23 cellular contexts compared by ENCODE assay signal in the genomic region with DNA sequence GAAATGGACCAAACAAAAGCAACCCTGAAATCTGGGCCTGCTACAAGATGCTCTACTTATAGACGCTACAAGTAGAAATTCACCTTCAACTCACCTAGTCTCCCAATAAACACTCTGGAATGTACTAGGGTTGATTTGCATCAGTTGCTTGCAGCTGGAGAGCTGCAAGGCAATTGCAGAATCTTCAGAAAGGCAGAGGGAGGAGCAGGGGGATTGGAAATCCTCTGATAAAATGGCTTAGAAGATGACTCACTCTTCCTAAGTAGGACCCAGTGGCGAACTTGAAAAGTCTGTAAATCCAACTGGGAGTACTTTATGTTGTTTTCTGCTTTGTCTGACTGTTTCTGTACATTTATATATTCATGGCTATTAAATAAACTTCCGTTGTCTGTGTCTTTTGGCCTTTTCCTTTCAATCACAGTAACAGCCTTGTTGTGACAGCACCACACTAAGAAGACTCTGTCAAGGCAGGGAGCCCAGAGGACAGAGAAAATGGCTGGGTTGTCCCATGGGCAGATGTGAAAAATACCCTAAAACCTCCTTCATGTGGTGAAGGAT. TPM values are rescaled to one million over a fixed set of nuclear protein-coding genes. Genes with fewer than 3 reads are reported as not detected.
DNase-seq lines count a peak whose midpoint lies in the region; ATAC-seq, FAIRE-seq and TF ChIP-seq lines count a peak whose summit lies in the region.
"Had no signal": no experiment of that assay in that cellular context is flagged by ENCODE, and none has a peak within 500 bp of the region (broad histone marks: within the 10 kb centered on the region; RNA-seq: fewer than 3 reads in every experiment).

No MANE protein-coding gene starts in this region.

- CTCF ChIA-PET in HepG2 (lab: Yijun Ruan, JAX; ENCODE audit: low intra/inter-chr PET ratio, low total read pairs): no interaction called here

- POLR2A ChIA-PET in HepG2 (lab: Yijun Ruan, JAX): no interaction called here

- H4K8ac ChIP-seq in trophoblast cell (ENCODE audit: low read depth, low read length): peak overlapping the region; percentile 19

- H3K18ac ChIP-seq in trophoblast cell (ENCODE audit: low read length): no peak overlapping the region

- H3K27me3 ChIP-seq in adipocyte (replicated peaks; ENCODE audit: control insufficient read depth, insufficient read depth, low read length): no peaks in the 10 kb centered on the region
- no peaks in the 10 kb centered on the region for H3K27me3 ChIP-seq in hepatocyte
- no peaks in the 10 kb centered on the region for H3K27me3 ChIP-seq in trophoblast cell (ENCODE audit: insufficient read depth, low read length)
- 0 out of 5 replicates have a peak, but pooled peaks cover 0 to 5% of the 10 kb centered on the region in 2 experiments for H3K27me3 ChIP-seq in HepG2 (ENCODE audit: control insufficient read depth in 1 of 2, insufficient read depth in 2 of 2, low read length in 2 of 2)
- H3K27me3 ChIP-seq: gastroesophageal sphincter, pancreas, tibial nerve had no signal

- H3K36me3 ChIP-seq in adipocyte (ENCODE audit: control insufficient read depth, insufficient read depth, low read length, severe bottlenecking) (no peaks in the 10 kb centered on the region), hepatocyte (replicated peaks; ENCODE audit: insufficient read depth, low read depth) (no peaks in the 10 kb centered on the region), trophoblast cell (ENCODE audit: control insufficient read depth in 1 of 2, insufficient read depth in 2 of 2, low read length in 2 of 2) (no peaks in the 10 kb centered on the region), HepG2 (replicated peaks in 1 of 2; ENCODE audit: control insufficient read depth in 1 of 2, insufficient read depth in 2 of 2, low read length in 2 of 2) (no peaks in the 10 kb centered on the region)
- H3K36me3 ChIP-seq: gastroesophageal sphincter, pancreas, tibial nerve had no signal

- no peak for ATAC-seq in HepG2
- ATAC-seq: activated CD8-positive, alpha-beta T cell treated with anti-CD3 and anti-CD28 coated beads for 36 hours; activated T-cell treated with anti-CD3 and anti-CD28 coated beads, Interleukin-2, amount 50 U/mL, for 4 hours; gastroesophageal sphincter; pancreas; sciatic nerve had no signal

- TF ChIP-seq CTCF in hepatocyte (IDR thresholded peaks at IDR 0.05; ENCODE audit: poor library complexity): peak; percentile 4
- no peak for TF ChIP-seq CTCF in HepG2 (CRISPR knock-in tag; IDR thresholded peaks at IDR 0.05)
- TF ChIP-seq CTCF in endothelial cell (IDR thresholded peaks at IDR 0.05; ENCODE audit: unreplicated experiment): no peak

- H3K27ac Mint-ChIP-seq in endothelial cell (ENCODE audit: unreplicated experiment): no peak overlapping the region
- H3K27ac Mint-ChIP-seq: activated CD8-positive, alpha-beta T cell treated with anti-CD3 and anti-CD28 coated beads for 36 hours had no signal

- no peaks in the 10 kb centered on the region for H4K20me1 ChIP-seq in hepatocyte (ENCODE audit: insufficient read depth, poor library complexity, severe bottlenecking)
- no peaks in the 10 kb centered on the region for H4K20me1 ChIP-seq in HepG2 (ENCODE audit: insufficient read depth, low read length)

- no peak overlapping the region for H2AK5ac ChIP-seq in trophoblast cell (ENCODE audit: low read length)

- in situ Hi-C loops in HepG2 (cut with HindIII; ENCODE audit: extremely low pct_ligation_motif_present, low pct_unique_long_range_greater_than_20kb): loop anchor here (25.0 kb wide), 1 partner anchor 700 kb away; no protein-coding TSS in a partner anchor

- no peak for TF ChIP-seq EP300 in HepG2 (IDR thresholded peaks at IDR 0.05; ENCODE audit: low read depth in 2 of 2, low read length in 2 of 2)
- no peak for TF ChIP-seq EP300 in HepG2 (CRISPR knock-in tag; IDR thresholded peaks at IDR 0.05; ENCODE audit: borderline replicate concordance)

- H2AFZ ChIP-seq in hepatocyte (no peak overlapping the region), trophoblast cell (ENCODE audit: insufficient read depth, low read length, poor library complexity) (no peak overlapping the region), HepG2 (ENCODE audit: low read length) (no peak overlapping the region)

- H4K12ac ChIP-seq in trophoblast cell (ENCODE audit: low read depth, low read length): no peak overlapping the region

- H3K36me3 Mint-ChIP-seq in endothelial cell (ENCODE audit: low read depth, unreplicated experiment): no peaks in the 10 kb centered on the region
- H3K36me3 Mint-ChIP-seq: brain; CD8-positive, alpha-beta memory T cell had no signal

- WGBS in hepatocyte (ENCODE audit: low lambda C conversion rate, missing lambda C conversion rate): 63% methylated on average over 3 of the region's 3 CpGs
- no CpG with 5 or more reads among the region's 3 CpGs for WGBS in trophoblast cell (ENCODE audit: extremely low coverage, insufficient coverage, insufficient read length)
- 37% methylated on average over 3 of the region's 3 CpGs for WGBS in HepG2 (ENCODE audit: low lambda C conversion rate)

- H3K4ac ChIP-seq in trophoblast cell (ENCODE audit: low read depth, low read length): no peak overlapping the region

- intact Hi-C loops in HepG2 (cut with micrococcal nuclease; ENCODE audit: unreplicated experiment): no loop called here

- H3K9me2 ChIP-seq in hepatocyte (replicated peaks; ENCODE audit: insufficient read depth): no peaks in the 10 kb centered on the region

- TF ChIP-seq RAD21 in HepG2 (CRISPR knock-in tag; IDR thresholded peaks at IDR 0.05): no peak

- no peak overlapping the region for H3K4me3 Mint-ChIP-seq in endothelial cell (ENCODE audit: unreplicated experiment)
- H3K4me3 Mint-ChIP-seq: activated CD8-positive, alpha-beta T cell treated with anti-CD3 and anti-CD28 coated beads for 36 hours; activated T-cell treated with anti-CD3 and anti-CD28 coated beads, Interleukin-2, amount 50 U/mL, for 4 hours; brain; CD8-positive, alpha-beta memory T cell had no signal

- H3K27ac ChIP-seq in hepatocyte (no peak overlapping the region), trophoblast cell (ENCODE audit: low read depth, low read length) (no peak overlapping the region), HepG2 (ENCODE audit: extremely low read length, insufficient read depth, low read length) (no peak overlapping the region)
- H3K27ac ChIP-seq: gastroesophageal sphincter, KMS-11, pancreas, tibial nerve had no signal

- no peak overlapping the region for H3K4me2 ChIP-seq in hepatocyte
- H3K4me2 ChIP-seq in trophoblast cell (ENCODE audit: low read length): no peak overlapping the region
- no peak overlapping the region for H3K4me2 ChIP-seq in HepG2 (ENCODE audit: low read depth, low read length)
- H3K4me2 ChIP-seq: KMS-11 had no signal

- no TSS peak for BruUV-seq in HepG2 (replicated peaks; lab: Mats Ljungman, UMichigan)

- no peaks in the 10 kb centered on the region for H3K9me3 ChIP-seq in adipocyte (ENCODE audit: control insufficient read depth, low read length)
- H3K9me3 ChIP-seq in hepatocyte (ENCODE audit: low read depth): no peaks in the 10 kb centered on the region
- no peaks in the 10 kb centered on the region for H3K9me3 ChIP-seq in trophoblast cell (ENCODE audit: insufficient read depth, low read depth, low read length)
- H3K9me3 ChIP-seq in HepG2 (ENCODE audit: low read length): no peaks in the 10 kb centered on the region
- H3K9me3 ChIP-seq: gastroesophageal sphincter, pancreas, tibial nerve had no signal

- no peak overlapping the region for H2BK5ac ChIP-seq in trophoblast cell (ENCODE audit: low read depth, low read length, poor library complexity)

- H3K4me1 Mint-ChIP-seq in endothelial cell (ENCODE audit: unreplicated experiment): no peaks in the 10 kb centered on the region

- H3K79me2 ChIP-seq in hepatocyte: no peaks in the 10 kb centered on the region
- H3K79me2 ChIP-seq in trophoblast cell (ENCODE audit: control insufficient read depth, insufficient read depth, low read length, poor library complexity): no peaks in the 10 kb centered on the region
- H3K79me2 ChIP-seq in HepG2 (ENCODE audit: insufficient read depth, low read length): no peaks in the 10 kb centered on the region

- DNase-seq in M059J (ENCODE audit: low read depth) (peak; percentile 37), adipocyte (ENCODE audit: low read depth) (peak; percentile 31), hepatocyte (ENCODE audit: low spot score) (peak; percentile 40), trophoblast cell (peak; percentile 30 to 70), NCI-H748 (lab: John Stamatoyannopoulos, UW; ENCODE audit: unreplicated experiment) (no peak), HepG2 (ENCODE audit: low spot score) (no peak), endothelial cell (ENCODE audit: low spot score) (no peak)
- DNase-seq: activated CD8-positive, alpha-beta T cell treated with anti-CD3 and anti-CD28 coated beads for 36 hours; activated naive CD4-positive, alpha-beta T cell treated with anti-CD3 and anti-CD28 coated beads, Interleukin-2, amount 50 U/mL, for 16 hours; activated T-cell treated with anti-CD3 and anti-CD28 coated beads, Interleukin-2, amount 50 U/mL, for 4 hours; CD8-positive, alpha-beta memory T cell; cortex of kidney; DMS79 treated with DMSO at 0.1 percent for 48 hours; NCI-H1092; NCI-H2081; NCI-H524; pancreas; stimulated activated naive CD4-positive, alpha-beta T cell had no signal

- H3K4me3 ChIP-seq in adipocyte (ENCODE audit: low read length) (no peak overlapping the region), hepatocyte (no peak overlapping the region), trophoblast cell (ENCODE audit: low read depth, low read length) (no peak overlapping the region), HepG2 (replicated peaks in 1 of 3; ENCODE audit: insufficient read depth in 1 of 3, low read depth in 2 of 3, low read length in 3 of 3) (no peak overlapping the region)
- H3K4me3 ChIP-seq: gastroesophageal sphincter, pancreas, tibial nerve had no signal

- H3K79me1 ChIP-seq in trophoblast cell (ENCODE audit: low read length): no peaks in the 10 kb centered on the region

- H3K14ac ChIP-seq in trophoblast cell (ENCODE audit: low read length): no peak overlapping the region

- H3K27me3 Mint-ChIP-seq in endothelial cell (ENCODE audit: unreplicated experiment): no peaks in the 10 kb centered on the region
- H3K27me3 Mint-ChIP-seq: activated CD8-positive, alpha-beta T cell treated with anti-CD3 and anti-CD28 coated beads for 36 hours had no signal

- H2BK12ac ChIP-seq in trophoblast cell (ENCODE audit: low read length): no peak overlapping the region

- H3K9me3 Mint-ChIP-seq in endothelial cell (ENCODE audit: unreplicated experiment): no peaks in the 10 kb centered on the region
- H3K9me3 Mint-ChIP-seq: activated CD8-positive, alpha-beta T cell treated with anti-CD3 and anti-CD28 coated beads for 36 hours; activated T-cell treated with anti-CD3 and anti-CD28 coated beads, Interleukin-2, amount 50 U/mL, for 4 hours; CD8-positive, alpha-beta memory T cell had no signal

- H3K4me1 ChIP-seq in adipocyte (ENCODE audit: control insufficient read depth, insufficient read depth, low read length) (peaks cover 3% of the 10 kb centered on the region), hepatocyte (ENCODE audit: insufficient read depth) (no peaks in the 10 kb centered on the region), trophoblast cell (ENCODE audit: control insufficient read depth in 1 of 2, insufficient read depth in 2 of 2, low read length in 2 of 2) (peaks cover 3 to 12% of the 10 kb centered on the region in 2 experiments), HepG2 (ENCODE audit: insufficient read depth, low read length) (no peaks in the 10 kb centered on the region)
- H3K4me1 ChIP-seq: gastroesophageal sphincter, pancreas, tibial nerve had no signal

- H3K23ac ChIP-seq in trophoblast cell (ENCODE audit: low read length): no peak overlapping the region

- H3K9ac ChIP-seq in adipocyte (ENCODE audit: low read length) (no peak overlapping the region), trophoblast cell (ENCODE audit: low read length) (no peak overlapping the region), HepG2 (ENCODE audit: insufficient read depth, low read depth, low read length) (no peak overlapping the region)
- H3K9ac ChIP-seq: KMS-11 had no signal

- H4K91ac ChIP-seq in trophoblast cell (ENCODE audit: low read depth, low read length): no peak overlapping the region

- peak overlapping the region; percentile 72 for H2BK120ac ChIP-seq in trophoblast cell (ENCODE audit: insufficient read depth, low read length, poor library complexity)

- no peak for FAIRE-seq in HepG2 (lab: Jason Lieb, UNC)
- FAIRE-seq: pancreas had no signal

- no peak for TF ChIP-seq POLR2A in HepG2 (IDR thresholded peaks at IDR 0.05; ENCODE audit: insufficient read depth in 1 of 2, low read depth in 2 of 2, low read length in 2 of 2)

RNA-seq across cellular contexts. Expression of gene MLLT3, which starts 14.7 kb away (rescaled TPM):
- total RNA-seq in M059J (2014; rRNA removed; shearing (Covaris generic)): 13.8 and 18.1 TPM in 2 replicates
- total RNA-seq in hepatocyte: 38.3 and 39.2 TPM in 2 replicates
- polyA plus RNA-seq in hepatocyte: 13.6 and 13.7 TPM in 2 replicates
- 3.1 and 3.7 TPM in 2 replicates for polyA plus RNA-seq in trophoblast cell (2013)
- 12.3 and 18.5 TPM in 2 replicates for total RNA-seq in HepG2 (2016; rRNA removed; fragmentation: Illumina TruSeq; extraction: Trizol)
- 6.6 and 7.9 TPM in 2 replicates for total RNA-seq in HepG2 (2016; cell fraction: cytosol; rRNA removed; fragmentation: Illumina TruSeq; extraction: Trizol; ENCODE audit: low read depth)
- total RNA-seq in HepG2 (2016; cell fraction: insoluble cytoplasmic fraction; rRNA removed; fragmentation: Illumina TruSeq; extraction: Trizol): 13.2 and 18.3 TPM in 2 replicates
- total RNA-seq in HepG2 (2016; cell fraction: membrane; rRNA removed; fragmentation: Illumina TruSeq; extraction: Trizol): 11.5 and 12.6 TPM in 2 replicates
- 9.7 and 10.3 TPM in 2 replicates for total RNA-seq in HepG2 (2016; cell fraction: nucleus; rRNA removed; fragmentation: Illumina TruSeq; extraction: Trizol)
- 10.5 and 12.6 TPM in 2 replicates for polyA plus RNA-seq in HepG2 (2011; rRNA removed)
- polyA plus RNA-seq in HepG2 (2011; cell fraction: cytosol; rRNA removed): 5.8 and 8.5 TPM in 2 replicates
- 3.2 and 3.4 TPM in 2 replicates for polyA plus RNA-seq in HepG2 (2011; cell fraction: nucleus; rRNA removed)
- 9.3 and 11.0 TPM in 2 replicates for polyA plus RNA-seq in HepG2 (2012)
- polyA plus RNA-seq in HepG2 (2016; cell fraction: cytosol; fragmentation: Illumina TruSeq; extraction: Trizol; ENCODE audit: low read depth): 2.4 and 3.5 TPM in 2 replicates
- 14.6 and 16.0 TPM in 2 replicates for polyA plus RNA-seq in HepG2 (2016; cell fraction: insoluble cytoplasmic fraction; fragmentation: Illumina TruSeq; extraction: Trizol; ENCODE audit: low read depth)
- 6.3 and 7.5 TPM in 2 replicates for polyA plus RNA-seq in HepG2 (2016; cell fraction: membrane; fragmentation: Illumina TruSeq; extraction: Trizol; ENCODE audit: low read depth)
- 6.8 and 9.3 TPM in 2 replicates for polyA plus RNA-seq in HepG2 (2016; cell fraction: nucleus; fragmentation: Illumina TruSeq; extraction: Trizol; ENCODE audit: insufficient read depth, low read depth)
- 8.6 and 26.1 TPM in 2 replicates for polyA minus RNA-seq in HepG2 (2011; rRNA and poly(A)+ RNA removed; ENCODE audit: low replicate concordance)
- 7.9 and 11.1 TPM in 2 replicates for polyA minus RNA-seq in HepG2 (2011; cell fraction: cytosol; rRNA and poly(A)+ RNA removed)
- 18.5 TPM in 2 replicates for polyA minus RNA-seq in HepG2 (2011; cell fraction: nucleus; rRNA and poly(A)+ RNA removed)
- 25.2 TPM for total RNA-seq in endothelial cell (ENCODE audit: unreplicated experiment)

RNA-seq across cellular contexts. Expression of gene FOCAD, which starts 47.1 kb away (rescaled TPM):
- total RNA-seq in M059J (2014; rRNA removed; shearing (Covaris generic)): 36.2 and 39.6 TPM in 2 replicates
- total RNA-seq in hepatocyte: 54.1 and 55.6 TPM in 2 replicates
- polyA plus RNA-seq in hepatocyte: 16.6 and 21.7 TPM in 2 replicates
- polyA plus RNA-seq in trophoblast cell (2013): 16.8 and 17.7 TPM in 2 replicates
- 31.1 and 52.7 TPM in 2 replicates for total RNA-seq in HepG2 (2016; rRNA removed; fragmentation: Illumina TruSeq; extraction: Trizol)
- total RNA-seq in HepG2 (2016; cell fraction: cytosol; rRNA removed; fragmentation: Illumina TruSeq; extraction: Trizol; ENCODE audit: low read depth): 26.3 and 27.6 TPM in 2 replicates
- 29.2 and 47.9 TPM in 2 replicates for total RNA-seq in HepG2 (2016; cell fraction: insoluble cytoplasmic fraction; rRNA removed; fragmentation: Illumina TruSeq; extraction: Trizol)
- 25.4 and 36.7 TPM in 2 replicates for total RNA-seq in HepG2 (2016; cell fraction: membrane; rRNA removed; fragmentation: Illumina TruSeq; extraction: Trizol)
- total RNA-seq in HepG2 (2016; cell fraction: nucleus; rRNA removed; fragmentation: Illumina TruSeq; extraction: Trizol): 37.8 and 42.8 TPM in 2 replicates
- 14.6 and 18.0 TPM in 2 replicates for polyA plus RNA-seq in HepG2 (2011; rRNA removed)
- polyA plus RNA-seq in HepG2 (2011; cell fraction: cytosol; rRNA removed): 11.3 and 11.6 TPM in 2 replicates
- 19.6 and 24.6 TPM in 2 replicates for polyA plus RNA-seq in HepG2 (2011; cell fraction: nucleus; rRNA removed)
- polyA plus RNA-seq in HepG2 (2012): 9.1 and 11.1 TPM in 2 replicates
- polyA plus RNA-seq in HepG2 (2016; cell fraction: cytosol; fragmentation: Illumina TruSeq; extraction: Trizol; ENCODE audit: low read depth): 0.66 and 0.68 TPM in 2 replicates
- polyA plus RNA-seq in HepG2 (2016; cell fraction: insoluble cytoplasmic fraction; fragmentation: Illumina TruSeq; extraction: Trizol; ENCODE audit: low read depth): 20.9 and 21.6 TPM in 2 replicates
- 2.1 and 2.2 TPM in 2 replicates for polyA plus RNA-seq in HepG2 (2016; cell fraction: membrane; fragmentation: Illumina TruSeq; extraction: Trizol; ENCODE audit: low read depth)
- polyA plus RNA-seq in HepG2 (2016; cell fraction: nucleus; fragmentation: Illumina TruSeq; extraction: Trizol; ENCODE audit: insufficient read depth, low read depth): 12.2 and 12.4 TPM in 2 replicates
- polyA minus RNA-seq in HepG2 (2011; rRNA and poly(A)+ RNA removed; ENCODE audit: low replicate concordance): 107 and 126 TPM in 2 replicates
- polyA minus RNA-seq in HepG2 (2011; cell fraction: cytosol; rRNA and poly(A)+ RNA removed): 46.4 and 48.7 TPM in 2 replicates
- polyA minus RNA-seq in HepG2 (2011; cell fraction: nucleus; rRNA and poly(A)+ RNA removed): 77.1 and 88.3 TPM in 2 replicates
- total RNA-seq in endothelial cell (ENCODE audit: unreplicated experiment): 57.2 TPM

Comparison
In these comparisons a context has a peak if more than half of its experiments do, and no peak if none do; other contexts are left out.
1. DNase-seq: peak in M059J (single experiment), adipocyte (single experiment), hepatocyte (single experiment) and trophoblast cell (2 of 2); none in NCI-H748 (single experiment), HepG2 (single experiment) and endothelial cell (single experiment).